In genomic region chr1:75757210-75757609, GRCh38 we compare ENCODE assay signal across 2 cellular contexts. TPM values are rescaled to one million over a fixed set of nuclear protein-coding genes. Genes with fewer than 3 reads are reported as not detected.
"Had no signal": no experiment of that assay in that cellular context is flagged by ENCODE, and none has a peak within 500 bp of the region (broad histone marks: within the 10 kb centered on the region; RNA-seq: fewer than 3 reads in every experiment).

No MANE protein-coding gene starts in this region.

RNA-seq across cellular contexts. Expression of gene MSH4, which starts 39.5 kb away (rescaled TPM):
- total RNA-seq: GM23248, H4 had no signal
